In genomic region chr13:98298599-98298998, GRCh38 we compare ENCODE assay signal across 22 cellular contexts.
"Had no signal": no experiment of that assay in that cellular context is flagged by ENCODE, and none has a peak within 500 bp of the region (broad histone marks: within the 10 kb centered on the region; RNA-seq: fewer than 3 reads in every experiment).

No MANE protein-coding gene starts in this region.

- H3K9ac ChIP-seq: neural progenitor cell had no signal

- H3K9me3 ChIP-seq: gastroesophageal sphincter, thyroid gland had no signal

- H3K27ac ChIP-seq: gastroesophageal sphincter, neural progenitor cell, thyroid gland had no signal

- H3K36me3 ChIP-seq: gastroesophageal sphincter, neural progenitor cell, thyroid gland had no signal

- H3K4me1 Mint-ChIP-seq: activated naive CD8-positive, alpha-beta T cell treated with anti-CD3 and anti-CD28 coated beads, Interleukin-2, amount 10 ng/mL, durations not matched to agents 7 days and 5 days; memory B cell had no signal

- H3K36me3 Mint-ChIP-seq: activated naive CD8-positive, alpha-beta T cell treated with anti-CD3 and anti-CD28 coated beads, Interleukin-2, amount 10 ng/mL, durations not matched to agents 7 days and 5 days; memory B cell had no signal

- H2AFZ ChIP-seq: neural progenitor cell had no signal

- H3K9me3 Mint-ChIP-seq: activated naive CD4-positive, alpha-beta T cell treated with anti-CD3 and anti-CD28 coated beads for 36 hours; activated naive CD8-positive, alpha-beta T cell treated with anti-CD3 and anti-CD28 coated beads, Interleukin-2, amount 10 ng/mL, durations not matched to agents 7 days and 5 days; activated T-cell treated with anti-CD3 and anti-CD28 coated beads, Interleukin-2, amount 50 U/mL, for 4 hours; memory B cell; neural progenitor cell; stimulated activated naive CD8-positive, alpha-beta T cell treated with anti-CD3 and anti-CD28 coated beads, Interleukin-15, Interleukin-2, amounts not matched to agents 100 ng/mL and 50 ng/mL, for 24 hours had no signal

- H3K27me3 ChIP-seq: gastroesophageal sphincter, neural progenitor cell, thyroid gland had no signal

- DNase-seq: activated CD4-positive, alpha-beta T cell treated with anti-CD3 and anti-CD28 coated beads for 4 hours; activated CD4-positive, alpha-beta T cell treated with anti-CD3 and anti-CD28 coated beads, Interleukin-2, amount 50 U/mL, for 48 hours; activated CD4-positive, CD25-positive, alpha-beta regulatory T cell; activated CD8-positive, alpha-beta memory T cell treated with anti-CD3 and anti-CD28 coated beads, Interleukin-2, amount 50 U/mL, for 48 hours; activated naive CD4-positive, alpha-beta T cell treated with anti-CD3 and anti-CD28 coated beads for 36 hours; activated naive CD8-positive, alpha-beta T cell treated with anti-CD3 and anti-CD28 coated beads, Interleukin-2, amount 10 ng/mL, durations not matched to agents 7 days and 5 days; activated T-cell treated with anti-CD3 and anti-CD28 coated beads, Interleukin-2, amount 50 U/mL, for 4 hours; amygdala; caudate nucleus; effector memory CD4-positive, alpha-beta T cell; head of caudate nucleus; left ventricle myocardium superior; stimulated activated CD4-positive, alpha-beta T cell treated with anti-CD3 and anti-CD28 coated beads, Interleukin-4, amount 100 ng/mL, for 24 hours; substantia nigra; SW 1271; T-helper 17 cell; thyroid gland had no signal

- ATAC-seq: activated T-cell treated with anti-CD3 and anti-CD28 coated beads, Interleukin-2, amount 50 U/mL, for 4 hours; esophagus mucosa; gastroesophageal sphincter; left ventricle myocardium superior; T-helper 17 cell had no signal

- H3K4me3 Mint-ChIP-seq: activated naive CD4-positive, alpha-beta T cell treated with anti-CD3 and anti-CD28 coated beads for 36 hours; activated naive CD8-positive, alpha-beta T cell treated with anti-CD3 and anti-CD28 coated beads, Interleukin-2, amount 10 ng/mL, durations not matched to agents 7 days and 5 days; activated T-cell treated with anti-CD3 and anti-CD28 coated beads, Interleukin-2, amount 50 U/mL, for 4 hours; memory B cell; neural progenitor cell; stimulated activated naive CD8-positive, alpha-beta T cell treated with anti-CD3 and anti-CD28 coated beads, Interleukin-15, Interleukin-2, amounts not matched to agents 100 ng/mL and 50 ng/mL, for 24 hours; T-helper 17 cell had no signal

- H3K4me2 ChIP-seq: neural progenitor cell had no signal

- H3K4me3 ChIP-seq: gastroesophageal sphincter, neural progenitor cell, thyroid gland had no signal

- H3K27ac Mint-ChIP-seq: activated naive CD4-positive, alpha-beta T cell treated with anti-CD3 and anti-CD28 coated beads for 36 hours; activated naive CD8-positive, alpha-beta T cell treated with anti-CD3 and anti-CD28 coated beads, Interleukin-2, amount 10 ng/mL, durations not matched to agents 7 days and 5 days; memory B cell; neural progenitor cell; stimulated activated naive CD8-positive, alpha-beta T cell treated with anti-CD3 and anti-CD28 coated beads, Interleukin-15, Interleukin-2, amounts not matched to agents 100 ng/mL and 50 ng/mL, for 24 hours; T-helper 17 cell had no signal
